In the genomic region with DNA sequence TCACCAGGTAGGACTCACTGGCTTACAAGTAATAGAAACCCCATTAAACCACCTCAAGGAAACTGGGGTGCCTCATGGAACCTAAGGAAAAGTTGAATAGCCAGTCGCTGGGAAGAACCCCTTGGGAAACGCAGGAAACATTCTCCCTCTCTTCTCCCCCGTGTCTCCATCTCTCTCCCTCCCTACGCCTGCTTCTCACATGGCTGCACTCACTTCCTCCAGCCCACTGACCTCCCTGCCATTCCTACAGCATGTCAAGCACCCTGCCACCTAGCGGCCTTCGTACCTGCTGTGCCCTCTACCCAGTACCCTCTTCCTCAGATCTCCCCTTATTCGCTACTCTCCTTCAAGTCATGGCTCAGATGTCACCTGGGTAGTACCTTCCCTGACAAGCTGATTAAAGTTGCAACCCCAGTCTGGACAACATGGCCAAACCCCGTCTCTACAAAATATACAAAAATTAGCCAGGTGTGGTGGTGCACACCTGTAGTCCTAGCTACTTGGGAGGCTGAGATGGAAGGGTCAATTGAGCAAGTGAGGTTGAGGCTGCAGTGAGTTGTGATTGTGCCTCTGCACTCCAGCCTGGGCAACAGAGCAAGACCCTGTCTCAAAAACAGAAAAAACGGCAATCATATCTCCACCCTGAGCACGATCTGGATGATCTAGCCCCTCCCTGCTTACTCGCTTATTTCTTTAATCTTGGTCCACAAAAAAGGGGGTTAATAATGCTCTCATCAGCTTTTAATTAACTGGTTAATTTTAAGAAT, we compare ENCODE assay signal across 9 cellular contexts. TPM values are rescaled to one million over a fixed set of nuclear protein-coding genes. Genes with fewer than 3 reads are reported as not detected.
DNase-seq lines count a peak whose midpoint lies in the region; ATAC-seq and TF ChIP-seq lines count a peak whose summit lies in the region.
"Had no signal": no experiment of that assay in that cellular context is flagged by ENCODE, and none has a peak within 500 bp of the region (broad histone marks: within the 10 kb centered on the region; RNA-seq: fewer than 3 reads in every experiment).

No MANE protein-coding gene starts in this region.

- TF ChIP-seq CTCF in BE2C (IDR thresholded peaks at IDR 0.05; ENCODE audit: low read depth, low read length) (peak; percentile 66), HEK293 (tag by site-specific recombination; IDR thresholded peaks at IDR 0.05) (no peak), Peyer's patch (IDR thresholded peaks at IDR 0.05) (peak in 1 of 6 experiments; percentile 31)

- no peaks in the 10 kb centered on the region for H3K4me1 ChIP-seq in BE2C
- H3K4me1 ChIP-seq in HEK293 (ENCODE audit: control insufficient read depth, insufficient read depth, low read length) = no peaks in the 10 kb centered on the region
- peaks cover 0 to 23% (median 4%) of the 10 kb centered on the region in 4 donors for H3K4me1 ChIP-seq in Peyer's patch

- ATAC-seq in HG03039 (IDR thresholded peaks at IDR 0.05; ENCODE audit: unreplicated experiment) = no peak
- no peak for ATAC-seq in stimulated activated naive CD8-positive, alpha-beta T cell treated with anti-CD3 and anti-CD28 coated beads, Interleukin-15, amount 100 ng/mL, for 72 hours
- no peak for ATAC-seq in GM18873 (IDR thresholded peaks at IDR 0.05; ENCODE audit: low FRiP score, unreplicated experiment)

- CTCF ChIA-PET in HEK293 (lab: Yijun Ruan, JAX) = interaction anchor here (0.6 to 3.9 kb wide), 15 partner anchors 9 to 261 kb away, joined by 3 to 41 read pairs (median 4); no protein-coding TSS in a partner anchor

- H3K27me3 ChIP-seq in BE2C (peaks cover under 1% of the 10 kb centered on the region; the same call in 1 of the 2 replicates), Peyer's patch (no peaks in the 10 kb centered on the region)

- H3K36me3 ChIP-seq in BE2C (no peaks in the 10 kb centered on the region), HEK293 (ENCODE audit: control insufficient read depth in 2 of 2, insufficient read depth in 1 of 2, low read length in 2 of 2) (no peaks in the 10 kb centered on the region), Peyer's patch (no peaks in the 10 kb centered on the region)

- DNase-seq in BE2C (peak; percentile 61), Peyer's patch (peak in 2 of 3 donors; percentile 71 to 81), iPS DF 4.7 (ENCODE audit: extremely low read depth, low spot score) (peak; percentile 64), posterior vena cava (ENCODE audit: low spot score) (no peak)
- DNase-seq in stimulated activated naive CD8-positive, alpha-beta T cell treated with anti-CD3 and anti-CD28 coated beads, Interleukin-15, amount 100 ng/mL, for 72 hours = no peak

- H3K9me3 Mint-ChIP-seq in stimulated activated naive CD8-positive, alpha-beta T cell treated with anti-CD3 and anti-CD28 coated beads, Interleukin-15, amount 100 ng/mL, for 72 hours = no peaks in the 10 kb centered on the region
- H3K9me3 Mint-ChIP-seq: activated naive CD4-positive, alpha-beta T cell treated with anti-CD3 and anti-CD28 coated beads, Interleukin-2, amount 50 U/mL, for 24 hours had no signal

- H3K9me3 ChIP-seq in BE2C = no peaks in the 10 kb centered on the region
- no peaks in the 10 kb centered on the region for H3K9me3 ChIP-seq in HEK293 (ENCODE audit: control insufficient read depth, insufficient read depth, low read depth, low read length)
- H3K9me3 ChIP-seq in Peyer's patch = no peaks in the 10 kb centered on the region

- H3K27ac Mint-ChIP-seq in stimulated activated naive CD8-positive, alpha-beta T cell treated with anti-CD3 and anti-CD28 coated beads, Interleukin-15, amount 100 ng/mL, for 72 hours = no peak overlapping the region
- H3K27ac Mint-ChIP-seq: activated naive CD4-positive, alpha-beta T cell treated with anti-CD3 and anti-CD28 coated beads, Interleukin-2, amount 50 U/mL, for 24 hours had no signal

- no peak for TF ChIP-seq POLR2A in Peyer's patch (IDR thresholded peaks at IDR 0.05)

- no peak overlapping the region for H3K4me3 Mint-ChIP-seq in stimulated activated naive CD8-positive, alpha-beta T cell treated with anti-CD3 and anti-CD28 coated beads, Interleukin-15, amount 100 ng/mL, for 72 hours
- H3K4me3 Mint-ChIP-seq: activated naive CD4-positive, alpha-beta T cell treated with anti-CD3 and anti-CD28 coated beads, Interleukin-2, amount 50 U/mL, for 24 hours had no signal

- H3K27ac ChIP-seq in HEK293 (ENCODE audit: extremely low read depth, low read depth, low read length) (no peak overlapping the region), Peyer's patch (peak overlapping the region in 1 of 4 donors; percentile 63)

- H3K27me3 Mint-ChIP-seq in stimulated activated naive CD8-positive, alpha-beta T cell treated with anti-CD3 and anti-CD28 coated beads, Interleukin-15, amount 100 ng/mL, for 72 hours = no peaks in the 10 kb centered on the region
- H3K27me3 Mint-ChIP-seq: activated naive CD4-positive, alpha-beta T cell treated with anti-CD3 and anti-CD28 coated beads, Interleukin-2, amount 50 U/mL, for 24 hours had no signal

- POLR2A ChIA-PET in HEK293 (lab: Yijun Ruan, JAX) = no interaction called here

- H3K4me3 ChIP-seq in BE2C (ENCODE audit: low read depth, low read length) (no peak overlapping the region), HEK293 (ENCODE audit: low read depth, low read length) (no peak overlapping the region), Peyer's patch (no peak overlapping the region)

- H3K4me1 Mint-ChIP-seq in stimulated activated naive CD8-positive, alpha-beta T cell treated with anti-CD3 and anti-CD28 coated beads, Interleukin-15, amount 100 ng/mL, for 72 hours = peaks cover 10% of the 10 kb centered on the region

- intact Hi-C loops in posterior vena cava (cut with DNase I) = loop anchor here in 1 of 2 donors (10.0 kb wide), 1 partner anchor 105 kb away; no protein-coding TSS in a partner anchor

TF ChIP-seq in HEK293, 187 proteins besides CTCF, POLR2A, EP300 and RAD21:
- TF ChIP-seq ZNF600 (tag by site-specific recombination; IDR thresholded peaks at IDR 0.05) (no peak), ZNF121 (tag by site-specific recombination; IDR thresholded peaks at IDR 0.05) (0 out of 2 replicates have a peak, but pooled peaks have one; percentile 26), ZNF157 (tag by site-specific recombination; IDR thresholded peaks at IDR 0.05) (no peak)
- TF ChIP-seq, protein P1, sequence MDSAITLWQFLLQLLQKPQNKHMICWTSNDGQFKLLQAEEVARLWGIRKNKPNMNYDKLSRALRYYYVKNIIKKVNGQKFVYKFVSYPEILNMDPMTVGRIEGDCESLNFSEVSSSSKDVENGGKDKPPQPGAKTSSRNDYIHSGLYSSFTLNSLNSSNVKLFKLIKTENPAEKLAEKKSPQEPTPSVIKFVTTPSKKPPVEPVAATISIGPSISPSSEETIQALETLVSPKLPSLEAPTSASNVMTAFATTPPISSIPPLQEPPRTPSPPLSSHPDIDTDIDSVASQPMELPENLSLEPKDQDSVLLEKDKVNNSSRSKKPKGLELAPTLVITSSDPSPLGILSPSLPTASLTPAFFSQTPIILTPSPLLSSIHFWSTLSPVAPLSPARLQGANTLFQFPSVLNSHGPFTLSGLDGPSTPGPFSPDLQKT (IDR thresholded peaks at IDR 0.05; ENCODE audit: borderline replicate concordance, low read depth, low read length) = no peak

RNA-seq across cellular contexts. Expression of a gene that starts 6.4 kb away (rescaled TPM):
- 11.9 TPM for polyA plus RNA-seq in BE2C (2012; ENCODE audit: insufficient read depth, insufficient read length, low read depth)
- total RNA-seq in Peyer's patch = 10 to 100 TPM in 1 of 4 donors, 1 to 10 TPM in 3; 3.1 to 33.8 (median 5.3) TPM
- total RNA-seq in posterior vena cava = 1 to 10 TPM; 4.5 to 6.3 TPM

Comparison
In these comparisons a context has a peak if more than half of its experiments do, and no peak if none do; other contexts are left out.
1. DNase-seq: peak in BE2C (single experiment), Peyer's patch (2 of 3) and iPS DF 4.7 (single experiment); none in stimulated activated naive CD8-positive, alpha-beta T cell treated with anti-CD3 and anti-CD28 coated beads, Interleukin-15, amount 100 ng/mL, for 72 hours (0 of 2) and posterior vena cava (single experiment).